Comparison of ENCODE assay signal across 8 cellular contexts in genomic region chr15:101251830-101252820, GRCh38. TPM values are rescaled to one million over a fixed set of nuclear protein-coding genes. Genes with fewer than 3 reads are reported as not detected.
DNase-seq lines count a peak whose midpoint lies in the region; ATAC-seq and TF ChIP-seq lines count a peak whose summit lies in the region.

CHSY1 (minus strand) TSS chr15:101252048; CDS start chr15:101251456, 592 bp downstream.

- peaks cover 5% of the 10 kb centered on the region for H3K79me1 ChIP-seq in trophoblast cell (ENCODE audit: low read length)

- H3K4ac ChIP-seq in trophoblast cell (ENCODE audit: low read depth, low read length), result peak within 1 kb of the TSS; percentile 30

- no peaks in the 10 kb centered on the region for H3K9me2 ChIP-seq in MM.1S (replicated peaks; ENCODE audit: insufficient read depth, low read length)

- H3K27me3 ChIP-seq in MM.1S (replicated peaks; ENCODE audit: insufficient read depth, low read length), result no peaks in the 10 kb centered on the region
- H3K27me3 ChIP-seq in trophoblast cell (ENCODE audit: insufficient read depth, low read length), result no peaks in the 10 kb centered on the region
- H3K27me3 ChIP-seq in tibial nerve, result no peaks in the 10 kb centered on the region

- TF ChIP-seq EP300 in tibial nerve (IDR thresholded peaks at IDR 0.05), result peak; percentile 75 to 96

- H4K20me1 ChIP-seq in MM.1S (ENCODE audit: insufficient read depth, low read length), result no peaks in the 10 kb centered on the region

- peak within 1 kb of the TSS; percentile 88 for H4K8ac ChIP-seq in trophoblast cell (ENCODE audit: low read depth, low read length)

- peak within 1 kb of the TSS; percentile 90 for H3K18ac ChIP-seq in trophoblast cell (ENCODE audit: low read length)

- no CpG with 5 or more reads among the region's 108 CpGs for WGBS in trophoblast cell (ENCODE audit: extremely low coverage, insufficient coverage, insufficient read length)
- 1 to 2% methylated on average over 26 to 74 of the region's 108 CpGs for WGBS in tibial nerve, 2 donors

- H3K9me3 ChIP-seq in MM.1S (replicated peaks; ENCODE audit: insufficient read depth, low read length) (no peaks in the 10 kb centered on the region), trophoblast cell (ENCODE audit: insufficient read depth, low read depth, low read length) (peaks cover 2% of the 10 kb centered on the region), tibial nerve (no peaks in the 10 kb centered on the region)

- H3K4me2 ChIP-seq in MM.1S (ENCODE audit: low read depth, low read length), result peak within 1 kb of the TSS; percentile 95
- H3K4me2 ChIP-seq in trophoblast cell (ENCODE audit: low read length), result peak within 1 kb of the TSS; percentile 98

- H3F3A ChIP-seq in MM.1S (ENCODE audit: insufficient read depth, low read length), result peaks cover 9% of the 10 kb centered on the region

- CTCF ChIA-PET in GM10248 (lab: Yijun Ruan, JAX), result interaction anchor here (0.6 to 6.4 kb wide), 16 partner anchors 9 to 245 kb away, joined by 3 to 70 read pairs (median 4); no protein-coding TSS in a partner anchor

- DNase-seq in GM10248 (ENCODE audit: extremely low spot score), result peak; percentile 88
- peak; percentile 90 for DNase-seq in HCEC 1CT
- DNase-seq in MM.1S, result peak; percentile 91
- peak; percentile 77 to 91 for DNase-seq in SW 1271 (lab: John Stamatoyannopoulos, UW)
- peak; percentile 61 for DNase-seq in activated naive CD8-positive, alpha-beta T cell treated with anti-CD3 and anti-CD28 coated beads, Interleukin-2, amount 50 U/mL, for 16 hours (ENCODE audit: low read depth, low spot score)
- DNase-seq in Right ventricle myocardium superior, result peak; percentile 96
- peak; percentile 84 to 89 for DNase-seq in trophoblast cell
- peak; percentile 87 to 91 for DNase-seq in tibial nerve (ENCODE audit: low spot score in 2 of 2)

- H2BK12ac ChIP-seq in trophoblast cell (ENCODE audit: low read length), result peak within 1 kb of the TSS; percentile 23

- intact Hi-C loops in Right ventricle myocardium superior (cut with DNase I), result loop anchor here (10.0 kb wide), 1 partner anchor 127 kb away; no protein-coding TSS in a partner anchor

- TF ChIP-seq POLR2A in tibial nerve (IDR thresholded peaks at IDR 0.05), result peak; percentile 78 to 86

- H2AFZ ChIP-seq in MM.1S (ENCODE audit: low read length) (peak within 1 kb of the TSS; percentile 55), trophoblast cell (ENCODE audit: insufficient read depth, low read length, poor library complexity) (peak within 1 kb of the TSS; percentile 73)

- H3K27ac ChIP-seq in MM.1S (ENCODE audit: low read length) (peak within 1 kb of the TSS; percentile 70), trophoblast cell (ENCODE audit: low read depth, low read length) (peak within 1 kb of the TSS; percentile 78), tibial nerve (peak within 1 kb of the TSS; percentile 77 to 94 (median 80))

- peak within 1 kb of the TSS; percentile 75 for H2BK120ac ChIP-seq in trophoblast cell (ENCODE audit: insufficient read depth, low read length, poor library complexity)

- peak within 1 kb of the TSS; percentile 28 for H2BK5ac ChIP-seq in trophoblast cell (ENCODE audit: low read depth, low read length, poor library complexity)

- TF ChIP-seq CTCF in GM10248 (IDR thresholded peaks at IDR 0.05; ENCODE audit: control extremely low read depth, extremely low read depth, low read depth, missing control alignments) (peak; percentile 51), MM.1S (IDR thresholded peaks at IDR 0.05; ENCODE audit: low read length) (no peak; the same call in 1 of the 2 replicates), tibial nerve (IDR thresholded peaks at IDR 0.05) (peak; percentile 10 to 47 (median 27))

- H3K79me2 ChIP-seq in MM.1S (ENCODE audit: low read length), result peaks cover 53% of the 10 kb centered on the region
- peaks cover 6% of the 10 kb centered on the region for H3K79me2 ChIP-seq in trophoblast cell (ENCODE audit: control insufficient read depth, insufficient read depth, low read length, poor library complexity)

- H3K36me3 ChIP-seq in MM.1S (replicated peaks; ENCODE audit: insufficient read depth, low read length) (0 out of 2 replicates have a peak, but pooled peaks cover 4% of the 10 kb centered on the region), trophoblast cell (ENCODE audit: control insufficient read depth in 1 of 2, insufficient read depth in 2 of 2, low read length in 2 of 2) (no peaks in the 10 kb centered on the region), tibial nerve (no peaks in the 10 kb centered on the region)

- POLR2A ChIA-PET in GM10248 (lab: Yijun Ruan, JAX), result interaction anchor here (0.6 to 1.4 kb wide), 9 partner anchors 9 to 461 kb away, joined by 3 to 8 read pairs (median 4); no protein-coding TSS in a partner anchor

- peak; percentile 92 for ATAC-seq in Right ventricle myocardium superior (ENCODE audit: poor library complexity)

- peak within 1 kb of the TSS; percentile 76 for H4K91ac ChIP-seq in trophoblast cell (ENCODE audit: low read depth, low read length)

- peak within 1 kb of the TSS; percentile 67 for H3K14ac ChIP-seq in trophoblast cell (ENCODE audit: low read length)

- peak within 1 kb of the TSS; percentile 81 for H4K12ac ChIP-seq in trophoblast cell (ENCODE audit: low read depth, low read length)

- H3K23ac ChIP-seq in trophoblast cell (ENCODE audit: low read length), result no peak within 1 kb of the TSS

- H3K4me3 ChIP-seq in MM.1S (ENCODE audit: low read length) (peak within 1 kb of the TSS; percentile 85), trophoblast cell (ENCODE audit: low read depth, low read length) (peak within 1 kb of the TSS; percentile 88), tibial nerve (peak within 1 kb of the TSS; percentile 71 to 88 (median 80))

- H2AK5ac ChIP-seq in trophoblast cell (ENCODE audit: low read length), result no peak within 1 kb of the TSS

- peaks cover 20% of the 10 kb centered on the region for H3K4me1 ChIP-seq in MM.1S (ENCODE audit: low read length)
- peaks cover 2 to 3% of the 10 kb centered on the region in 2 experiments for H3K4me1 ChIP-seq in trophoblast cell (ENCODE audit: control insufficient read depth in 1 of 2, insufficient read depth in 2 of 2, low read length in 2 of 2)
- H3K4me1 ChIP-seq in tibial nerve, result peaks cover 0 to 51% (median 16%) of the 10 kb centered on the region in 4 donors

- H3K9ac ChIP-seq in MM.1S (ENCODE audit: low read length) (peak within 1 kb of the TSS; percentile 82), trophoblast cell (ENCODE audit: low read length) (peak within 1 kb of the TSS; percentile 78)

RNA-seq across cellular contexts. Expression of gene CHSY1, which starts in this region (rescaled TPM):
- total RNA-seq in Right ventricle myocardium superior, result 12.7 TPM
- 25.5 and 25.8 TPM in 2 replicates for polyA plus RNA-seq in trophoblast cell (2013)
- 10 to 100 TPM; 22.0 to 29.7 (median 24.6) TPM for total RNA-seq in tibial nerve

Comparison
In these comparisons a context has a peak if more than half of its experiments do, and no peak if none do; other contexts are left out.
1. Peak in every context shown above with its lines: DNase-seq, ATAC-seq, H3K4me3 ChIP-seq and H3K27ac ChIP-seq.